In the genomic region with DNA sequence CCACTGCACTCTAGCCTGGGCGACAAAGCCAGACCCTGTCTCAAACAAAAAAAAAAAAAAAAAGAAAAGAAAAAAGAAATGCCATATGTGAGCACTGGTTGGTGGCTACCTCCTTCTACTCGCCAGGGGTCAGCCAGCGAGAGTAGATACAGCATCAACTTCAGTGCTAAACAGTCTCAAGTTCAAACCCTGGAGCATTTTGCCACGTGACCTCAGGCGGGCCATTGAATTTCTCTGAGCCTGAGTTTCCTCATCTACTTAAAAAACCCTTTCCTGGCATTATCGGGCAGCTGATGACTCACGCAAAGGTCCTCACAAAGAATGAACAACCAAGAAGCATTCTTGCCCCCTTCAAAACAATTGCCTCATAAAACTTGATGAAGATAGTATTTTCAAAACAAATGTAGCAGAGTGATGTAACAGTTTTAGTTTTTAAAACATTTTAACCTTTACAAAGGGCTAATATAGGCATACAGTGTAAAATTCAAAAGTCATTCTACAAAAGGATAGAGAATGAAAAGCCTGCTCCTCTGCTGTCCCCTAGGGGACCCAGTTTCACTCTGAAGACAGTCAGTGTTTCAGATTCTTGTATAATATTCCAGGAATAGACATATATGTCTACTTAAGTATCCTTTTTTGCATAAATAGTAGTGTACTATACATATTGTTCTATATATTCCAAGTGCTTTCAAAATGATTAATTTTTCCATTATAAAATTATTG, we compare ENCODE assay signal across 10 cellular contexts. TPM values are rescaled to one million over a fixed set of nuclear protein-coding genes. Genes with fewer than 3 reads are reported as not detected.
DNase-seq lines count a peak whose midpoint lies in the region; ATAC-seq, FAIRE-seq and TF ChIP-seq lines count a peak whose summit lies in the region.
"Had no signal": no experiment of that assay in that cellular context is flagged by ENCODE, and none has a peak within 500 bp of the region (broad histone marks: within the 10 kb centered on the region; RNA-seq: fewer than 3 reads in every experiment).

No MANE protein-coding gene starts in this region.

- TF ChIP-seq RAD21 in HepG2 (CRISPR knock-in tag; IDR thresholded peaks at IDR 0.05): no peak

- TF ChIP-seq POLR2A in adrenal gland (IDR thresholded peaks at IDR 0.05): no peak
- no peak for TF ChIP-seq POLR2A in HepG2 (IDR thresholded peaks at IDR 0.05; ENCODE audit: insufficient read depth in 1 of 2, low read depth in 2 of 2, low read length in 2 of 2)

- no peak for TF ChIP-seq CTCF in adrenal gland (IDR thresholded peaks at IDR 0.05)
- no peak for TF ChIP-seq CTCF in HepG2 (CRISPR knock-in tag; IDR thresholded peaks at IDR 0.05)

- FAIRE-seq in HepG2 (lab: Jason Lieb, UNC): peak; percentile 37

- in situ Hi-C loops in HepG2 (cut with HindIII; ENCODE audit: extremely low pct_ligation_motif_present, low pct_unique_long_range_greater_than_20kb): no loop called here

- intact Hi-C loops in adrenal gland (cut with DNase I) (loop anchor here in 1 of 2 donors (5.0 kb wide), 1 partner anchor 241 kb away; no protein-coding TSS in a partner anchor), HepG2 (cut with micrococcal nuclease; ENCODE audit: unreplicated experiment) (loop anchor here (5.0 kb wide), 1 partner anchor 86 kb away; a partner anchor contains a TSS)

- peaks cover 5% of the 10 kb centered on the region for H3K27me3 ChIP-seq in adrenal gland
- H3K27me3 ChIP-seq in HepG2 (ENCODE audit: control insufficient read depth in 1 of 2, insufficient read depth in 2 of 2, low read length in 2 of 2): peaks cover 0 to 16% of the 10 kb centered on the region in 2 experiments; a peak in 3 of 5 replicates

- no peaks in the 10 kb centered on the region for H3K9me3 Mint-ChIP-seq in activated T-cell treated with anti-CD3 and anti-CD28 coated beads, Interleukin-2, amount 50 U/mL, for 72 hours

- no peak overlapping the region for H3K4me3 Mint-ChIP-seq in activated T-cell treated with anti-CD3 and anti-CD28 coated beads, Interleukin-2, amount 50 U/mL, for 72 hours

- POLR2A ChIA-PET in HepG2 (lab: Yijun Ruan, JAX): no interaction called here

- no peak overlapping the region for H3K4me3 ChIP-seq in adrenal gland
- H3K4me3 ChIP-seq in HepG2 (replicated peaks in 1 of 3; ENCODE audit: insufficient read depth in 1 of 3, low read depth in 2 of 3, low read length in 3 of 3): no peak overlapping the region

- no peaks in the 10 kb centered on the region for H4K20me1 ChIP-seq in HepG2 (ENCODE audit: insufficient read depth, low read length)

- H3K36me3 ChIP-seq in adrenal gland (replicated peaks in 1 of 2): no peaks in the 10 kb centered on the region
- no peaks in the 10 kb centered on the region for H3K36me3 ChIP-seq in HepG2 (replicated peaks in 1 of 2; ENCODE audit: control insufficient read depth in 1 of 2, insufficient read depth in 2 of 2, low read length in 2 of 2)

- H3K27ac Mint-ChIP-seq in activated T-cell treated with anti-CD3 and anti-CD28 coated beads, Interleukin-2, amount 50 U/mL, for 72 hours: no peak overlapping the region

- TF ChIP-seq EP300 in HepG2 (IDR thresholded peaks at IDR 0.05; ENCODE audit: low read depth in 2 of 2, low read length in 2 of 2) (no peak), HepG2 (CRISPR knock-in tag; IDR thresholded peaks at IDR 0.05; ENCODE audit: borderline replicate concordance) (no peak)

- H3K4me1 Mint-ChIP-seq in activated T-cell treated with anti-CD3 and anti-CD28 coated beads, Interleukin-2, amount 50 U/mL, for 72 hours (ENCODE audit: low read depth): no peaks in the 10 kb centered on the region

- ATAC-seq in HepG2 (peak; percentile 54), GM18511 (IDR thresholded peaks at IDR 0.05; ENCODE audit: unreplicated experiment) (no peak), GM21390 (IDR thresholded peaks at IDR 0.05; ENCODE audit: unreplicated experiment) (no peak)
- no peak for ATAC-seq in activated T-cell treated with anti-CD3 and anti-CD28 coated beads, Interleukin-2, amount 50 U/mL, for 72 hours (replicated peaks in 1 of 2)

- no peaks in the 10 kb centered on the region for H3K79me2 ChIP-seq in HepG2 (ENCODE audit: insufficient read depth, low read length)

- DNase-seq in AML-193 (lab: John Stamatoyannopoulos, UW): peak; percentile 41 to 45
- DNase-seq in LHCN-M2 (ENCODE audit: low read depth): peak; percentile 82
- peak in 6 of 7 donors; percentile 43 to 72 (median 62) for DNase-seq in adrenal gland
- DNase-seq in HepG2 (ENCODE audit: low spot score): peak; percentile 61
- no peak for DNase-seq in activated T-cell treated with anti-CD3 and anti-CD28 coated beads, Interleukin-2, amount 50 U/mL, for 72 hours
- no peak for DNase-seq in stimulated activated CD4-positive, alpha-beta T cell treated with anti-CD3 and anti-CD28 coated beads, Interleukin-12 subunit alpha, Interleukin-12 subunit beta, amount 100 ng/mL, for 4 hours
- DNase-seq: NCI-H1417 treated with DMSO at 0.1 percent for 48 hours, retina had no signal

- H3K27ac ChIP-seq in adrenal gland (no peak overlapping the region), HepG2 (ENCODE audit: extremely low read length, insufficient read depth, low read length) (no peak overlapping the region)

- BruUV-seq in HepG2 (replicated peaks; lab: Mats Ljungman, UMichigan): no TSS peak

- 45 to 60% (median 51%) methylated on average over 7 of the region's 7 CpGs for WGBS in adrenal gland, 4 donors
- WGBS in HepG2 (ENCODE audit: low lambda C conversion rate): 3% methylated on average over 7 of the region's 7 CpGs

- 0 out of 2 replicates have a peak overlapping the region, but pooled peaks have one; percentile 27 for H3K4me2 ChIP-seq in HepG2 (ENCODE audit: low read depth, low read length)

- H3K4me1 ChIP-seq in adrenal gland (replicated peaks in 1 of 2): peaks cover 0 to 4% of the 10 kb centered on the region in 2 donors
- peaks cover 37% of the 10 kb centered on the region for H3K4me1 ChIP-seq in HepG2 (ENCODE audit: insufficient read depth, low read length)

- H3K9ac ChIP-seq in HepG2 (ENCODE audit: insufficient read depth, low read depth, low read length): no peak overlapping the region

- H2AFZ ChIP-seq in HepG2 (ENCODE audit: low read length): no peak overlapping the region

- no peaks in the 10 kb centered on the region for H3K36me3 Mint-ChIP-seq in activated T-cell treated with anti-CD3 and anti-CD28 coated beads, Interleukin-2, amount 50 U/mL, for 72 hours (ENCODE audit: insufficient read depth in 2 of 2)

- CTCF ChIA-PET in HepG2 (lab: Yijun Ruan, JAX; ENCODE audit: low intra/inter-chr PET ratio, low total read pairs): no interaction called here

- peaks cover 2% of the 10 kb centered on the region for H3K27me3 Mint-ChIP-seq in activated T-cell treated with anti-CD3 and anti-CD28 coated beads, Interleukin-2, amount 50 U/mL, for 72 hours (ENCODE audit: low read depth)

- H3K9me3 ChIP-seq in adrenal gland (replicated peaks in 1 of 3) (no peaks in the 10 kb centered on the region), HepG2 (ENCODE audit: low read length) (no peaks in the 10 kb centered on the region)

RNA-seq across cellular contexts. Expression of a gene that starts 28.4 kb away (rescaled TPM):
- total RNA-seq in LHCN-M2 (2014; rRNA removed) (not detected in 2 replicates), adrenal gland (under 1 TPM; 0.04 to 0.26 (median 0.12) TPM), HepG2 (2016; rRNA removed; fragmentation: Illumina TruSeq; extraction: Trizol) (not detected in 2 replicates)
- not detected for polyA plus RNA-seq in LHCN-M2 (2012)
- polyA plus RNA-seq in adrenal gland (under 1 TPM; 0.02 to 0.08 (median 0.07) TPM), HepG2 (2011; rRNA removed) (not detected in 2 replicates)
- not detected in 2 replicates for total RNA-seq in HepG2 (2016; cell fraction: cytosol; rRNA removed; fragmentation: Illumina TruSeq; extraction: Trizol; ENCODE audit: low read depth)
- under 0.01 TPM in 1 of 2 replicates, not detected in the other for total RNA-seq in HepG2 (2016; cell fraction: insoluble cytoplasmic fraction; rRNA removed; fragmentation: Illumina TruSeq; extraction: Trizol)
- total RNA-seq in HepG2 (2016; cell fraction: membrane; rRNA removed; fragmentation: Illumina TruSeq; extraction: Trizol): not detected in 2 replicates
- not detected in 2 replicates for total RNA-seq in HepG2 (2016; cell fraction: nucleus; rRNA removed; fragmentation: Illumina TruSeq; extraction: Trizol)
- under 0.01 and 0.01 TPM in 2 replicates for polyA plus RNA-seq in HepG2 (2011; cell fraction: cytosol; rRNA removed)
- 0.03 and 0.05 TPM in 2 replicates for polyA plus RNA-seq in HepG2 (2011; cell fraction: nucleus; rRNA removed)
- polyA plus RNA-seq in HepG2 (2012): 0.01 and 0.04 TPM in 2 replicates
- polyA plus RNA-seq in HepG2 (2016; cell fraction: cytosol; fragmentation: Illumina TruSeq; extraction: Trizol; ENCODE audit: low read depth): not detected in 2 replicates
- polyA plus RNA-seq in HepG2 (2016; cell fraction: insoluble cytoplasmic fraction; fragmentation: Illumina TruSeq; extraction: Trizol; ENCODE audit: low read depth): not detected in 2 replicates
- not detected in 2 replicates for polyA plus RNA-seq in HepG2 (2016; cell fraction: membrane; fragmentation: Illumina TruSeq; extraction: Trizol; ENCODE audit: low read depth)
- polyA plus RNA-seq in HepG2 (2016; cell fraction: nucleus; fragmentation: Illumina TruSeq; extraction: Trizol; ENCODE audit: insufficient read depth, low read depth): not detected in 2 replicates
- polyA minus RNA-seq in HepG2 (2011; rRNA and poly(A)+ RNA removed; ENCODE audit: low replicate concordance): 5.1 TPM in 1 of 2 replicates, not detected in the other
- polyA minus RNA-seq in HepG2 (2011; cell fraction: cytosol; rRNA and poly(A)+ RNA removed): not detected in 2 replicates
- polyA minus RNA-seq in HepG2 (2011; cell fraction: nucleus; rRNA and poly(A)+ RNA removed): under 0.01 TPM in 1 of 2 replicates, not detected in the other
- under 1 TPM; 0.05 to 0.07 TPM for total RNA-seq in activated T-cell treated with anti-CD3 and anti-CD28 coated beads, Interleukin-2, amount 50 U/mL, for 72 hours

RNA-seq across cellular contexts. Expression of a gene that starts 40.9 kb away (rescaled TPM):
- total RNA-seq in LHCN-M2 (2014; rRNA removed) (0.75 and 0.90 TPM in 2 replicates), adrenal gland (1 to 10 TPM in 4 of 8 donors, under 1 TPM in 3, not detected in 1; 0.26 to 1.5 (median 1.1) TPM), HepG2 (2016; rRNA removed; fragmentation: Illumina TruSeq; extraction: Trizol) (0.07 TPM in 1 of 2 replicates, not detected in the other)
- 1.1 TPM for polyA plus RNA-seq in LHCN-M2 (2012)
- polyA plus RNA-seq in adrenal gland (1 to 10 TPM in 2 of 3 donors, under 1 TPM in 1; 0.61 to 4.3 (median 1.2) TPM), HepG2 (2011; rRNA removed) (0.18 and 0.25 TPM in 2 replicates)
- total RNA-seq in HepG2 (2016; cell fraction: cytosol; rRNA removed; fragmentation: Illumina TruSeq; extraction: Trizol; ENCODE audit: low read depth): not detected in 2 replicates
- total RNA-seq in HepG2 (2016; cell fraction: insoluble cytoplasmic fraction; rRNA removed; fragmentation: Illumina TruSeq; extraction: Trizol): not detected in 2 replicates
- total RNA-seq in HepG2 (2016; cell fraction: membrane; rRNA removed; fragmentation: Illumina TruSeq; extraction: Trizol): 0.06 and 0.14 TPM in 2 replicates
- total RNA-seq in HepG2 (2016; cell fraction: nucleus; rRNA removed; fragmentation: Illumina TruSeq; extraction: Trizol): not detected in 2 replicates
- 0.24 and 0.29 TPM in 2 replicates for polyA plus RNA-seq in HepG2 (2011; cell fraction: cytosol; rRNA removed)
- 0.27 and 0.40 TPM in 2 replicates for polyA plus RNA-seq in HepG2 (2011; cell fraction: nucleus; rRNA removed)
- polyA plus RNA-seq in HepG2 (2012): 0.12 and 0.17 TPM in 2 replicates
- polyA plus RNA-seq in HepG2 (2016; cell fraction: cytosol; fragmentation: Illumina TruSeq; extraction: Trizol; ENCODE audit: low read depth): 0.03 TPM in 1 of 2 replicates, not detected in the other
- polyA plus RNA-seq in HepG2 (2016; cell fraction: insoluble cytoplasmic fraction; fragmentation: Illumina TruSeq; extraction: Trizol; ENCODE audit: low read depth): 0.13 and 0.14 TPM in 2 replicates
- polyA plus RNA-seq in HepG2 (2016; cell fraction: membrane; fragmentation: Illumina TruSeq; extraction: Trizol; ENCODE audit: low read depth): 0.07 TPM in 1 of 2 replicates, not detected in the other
- 0.14 and 0.19 TPM in 2 replicates for polyA plus RNA-seq in HepG2 (2016; cell fraction: nucleus; fragmentation: Illumina TruSeq; extraction: Trizol; ENCODE audit: insufficient read depth, low read depth)
- polyA minus RNA-seq in HepG2 (2011; rRNA and poly(A)+ RNA removed; ENCODE audit: low replicate concordance): 0.18 and 0.21 TPM in 2 replicates
- 0.20 and 0.26 TPM in 2 replicates for polyA minus RNA-seq in HepG2 (2011; cell fraction: cytosol; rRNA and poly(A)+ RNA removed)
- polyA minus RNA-seq in HepG2 (2011; cell fraction: nucleus; rRNA and poly(A)+ RNA removed): not detected in 2 replicates
- not detected for total RNA-seq in activated T-cell treated with anti-CD3 and anti-CD28 coated beads, Interleukin-2, amount 50 U/mL, for 72 hours

RNA-seq across cellular contexts. Expression of a gene that starts 57.6 kb away (rescaled TPM):
- total RNA-seq in LHCN-M2 (2014; rRNA removed) (18.2 and 20.0 TPM in 2 replicates), adrenal gland (10 to 100 TPM in 1 of 8 donors, 1 to 10 TPM in 7; 3.4 to 15.3 (median 6.2) TPM), HepG2 (2016; rRNA removed; fragmentation: Illumina TruSeq; extraction: Trizol) (18.1 and 19.5 TPM in 2 replicates)
- polyA plus RNA-seq in LHCN-M2 (2012): 13.2 TPM
- polyA plus RNA-seq in adrenal gland (10 to 100 TPM in 2 of 3 donors, 1 to 10 TPM in 1; 4.5 to 31.0 (median 21.1) TPM), HepG2 (2011; rRNA removed) (7.0 and 7.2 TPM in 2 replicates)
- 8.6 and 9.4 TPM in 2 replicates for total RNA-seq in HepG2 (2016; cell fraction: cytosol; rRNA removed; fragmentation: Illumina TruSeq; extraction: Trizol; ENCODE audit: low read depth)
- total RNA-seq in HepG2 (2016; cell fraction: insoluble cytoplasmic fraction; rRNA removed; fragmentation: Illumina TruSeq; extraction: Trizol): 17.9 and 22.2 TPM in 2 replicates
- 8.1 and 11.5 TPM in 2 replicates for total RNA-seq in HepG2 (2016; cell fraction: membrane; rRNA removed; fragmentation: Illumina TruSeq; extraction: Trizol)
- total RNA-seq in HepG2 (2016; cell fraction: nucleus; rRNA removed; fragmentation: Illumina TruSeq; extraction: Trizol): 12.1 and 15.8 TPM in 2 replicates
- 4.4 and 7.1 TPM in 2 replicates for polyA plus RNA-seq in HepG2 (2011; cell fraction: cytosol; rRNA removed)
- 11.7 and 15.9 TPM in 2 replicates for polyA plus RNA-seq in HepG2 (2011; cell fraction: nucleus; rRNA removed)
- polyA plus RNA-seq in HepG2 (2012): 5.6 and 6.3 TPM in 2 replicates
- polyA plus RNA-seq in HepG2 (2016; cell fraction: cytosol; fragmentation: Illumina TruSeq; extraction: Trizol; ENCODE audit: low read depth): 7.7 and 8.3 TPM in 2 replicates
- 16.8 and 21.2 TPM in 2 replicates for polyA plus RNA-seq in HepG2 (2016; cell fraction: insoluble cytoplasmic fraction; fragmentation: Illumina TruSeq; extraction: Trizol; ENCODE audit: low read depth)
- polyA plus RNA-seq in HepG2 (2016; cell fraction: membrane; fragmentation: Illumina TruSeq; extraction: Trizol; ENCODE audit: low read depth): 8.3 and 11.4 TPM in 2 replicates
- 20.5 and 21.7 TPM in 2 replicates for polyA plus RNA-seq in HepG2 (2016; cell fraction: nucleus; fragmentation: Illumina TruSeq; extraction: Trizol; ENCODE audit: insufficient read depth, low read depth)
- polyA minus RNA-seq in HepG2 (2011; rRNA and poly(A)+ RNA removed; ENCODE audit: low replicate concordance): 11.5 and 30.5 TPM in 2 replicates
- 4.7 and 5.5 TPM in 2 replicates for polyA minus RNA-seq in HepG2 (2011; cell fraction: cytosol; rRNA and poly(A)+ RNA removed)
- 6.0 and 6.4 TPM in 2 replicates for polyA minus RNA-seq in HepG2 (2011; cell fraction: nucleus; rRNA and poly(A)+ RNA removed)
- total RNA-seq in activated T-cell treated with anti-CD3 and anti-CD28 coated beads, Interleukin-2, amount 50 U/mL, for 72 hours: 10 to 100 TPM; 19.0 to 26.7 TPM

RNA-seq across cellular contexts. Expression of a gene that starts 58.6 kb away (rescaled TPM):
- 34.8 and 35.5 TPM in 2 replicates for total RNA-seq in LHCN-M2 (2014; rRNA removed)
- 54.4 TPM for polyA plus RNA-seq in LHCN-M2 (2012)
- 10 to 100 TPM; 25.8 to 85.9 (median 32.2) TPM for total RNA-seq in adrenal gland
- 10 to 100 TPM; 13.4 to 19.9 (median 17.4) TPM for polyA plus RNA-seq in adrenal gland
- 29.9 and 35.0 TPM in 2 replicates for total RNA-seq in HepG2 (2016; rRNA removed; fragmentation: Illumina TruSeq; extraction: Trizol)
- 7.4 and 8.1 TPM in 2 replicates for total RNA-seq in HepG2 (2016; cell fraction: cytosol; rRNA removed; fragmentation: Illumina TruSeq; extraction: Trizol; ENCODE audit: low read depth)
- total RNA-seq in HepG2 (2016; cell fraction: insoluble cytoplasmic fraction; rRNA removed; fragmentation: Illumina TruSeq; extraction: Trizol): 30.5 and 32.0 TPM in 2 replicates
- 23.8 and 26.1 TPM in 2 replicates for total RNA-seq in HepG2 (2016; cell fraction: membrane; rRNA removed; fragmentation: Illumina TruSeq; extraction: Trizol)
- 19.9 and 21.8 TPM in 2 replicates for total RNA-seq in HepG2 (2016; cell fraction: nucleus; rRNA removed; fragmentation: Illumina TruSeq; extraction: Trizol)
- polyA plus RNA-seq in HepG2 (2011; rRNA removed): 17.1 and 19.8 TPM in 2 replicates
- polyA plus RNA-seq in HepG2 (2011; cell fraction: cytosol; rRNA removed): 14.9 and 15.3 TPM in 2 replicates
- polyA plus RNA-seq in HepG2 (2011; cell fraction: nucleus; rRNA removed): 24.8 and 25.1 TPM in 2 replicates
- polyA plus RNA-seq in HepG2 (2012): 23.2 and 32.7 TPM in 2 replicates
- polyA plus RNA-seq in HepG2 (2016; cell fraction: cytosol; fragmentation: Illumina TruSeq; extraction: Trizol; ENCODE audit: low read depth): 4.3 and 5.3 TPM in 2 replicates
- 40.7 and 45.0 TPM in 2 replicates for polyA plus RNA-seq in HepG2 (2016; cell fraction: insoluble cytoplasmic fraction; fragmentation: Illumina TruSeq; extraction: Trizol; ENCODE audit: low read depth)
- polyA plus RNA-seq in HepG2 (2016; cell fraction: membrane; fragmentation: Illumina TruSeq; extraction: Trizol; ENCODE audit: low read depth): 13.3 and 15.8 TPM in 2 replicates
- 36.9 and 39.3 TPM in 2 replicates for polyA plus RNA-seq in HepG2 (2016; cell fraction: nucleus; fragmentation: Illumina TruSeq; extraction: Trizol; ENCODE audit: insufficient read depth, low read depth)
- 22.4 and 24.9 TPM in 2 replicates for polyA minus RNA-seq in HepG2 (2011; rRNA and poly(A)+ RNA removed; ENCODE audit: low replicate concordance)
- polyA minus RNA-seq in HepG2 (2011; cell fraction: cytosol; rRNA and poly(A)+ RNA removed): 18.2 and 23.9 TPM in 2 replicates
- 13.0 and 14.8 TPM in 2 replicates for polyA minus RNA-seq in HepG2 (2011; cell fraction: nucleus; rRNA and poly(A)+ RNA removed)
- total RNA-seq in activated T-cell treated with anti-CD3 and anti-CD28 coated beads, Interleukin-2, amount 50 U/mL, for 72 hours: 100 to 1,000 TPM; 183 to 189 TPM

Comparison
In these comparisons a context has a peak if more than half of its experiments do, and no peak if none do; other contexts are left out.
1. DNase-seq: peak in AML-193 (2 of 2), LHCN-M2 (single experiment), adrenal gland (6 of 7) and HepG2 (single experiment); none in activated T-cell treated with anti-CD3 and anti-CD28 coated beads, Interleukin-2, amount 50 U/mL, for 72 hours (0 of 2) and stimulated activated CD4-positive, alpha-beta T cell treated with anti-CD3 and anti-CD28 coated beads, Interleukin-12 subunit alpha, Interleukin-12 subunit beta, amount 100 ng/mL, for 4 hours (single experiment).